In genomic region chr3:153138267-153139210, GRCh38 we compare ENCODE assay signal across 8 cellular contexts. TPM values are rescaled to one million over a fixed set of nuclear protein-coding genes. Genes with fewer than 3 reads are reported as not detected.
A peak's percentile ranks its signal among the peaks of the same experiment; 100 is the strongest.
DNase-seq lines count a peak whose midpoint lies in the region; ATAC-seq and TF ChIP-seq lines count a peak whose summit lies in the region.

No MANE protein-coding gene starts in this region.

- H3K27me3 ChIP-seq in right atrium auricular region: no peaks in the 10 kb centered on the region
- H3K27me3 ChIP-seq in ovary: no peaks in the 10 kb centered on the region

- H3K36me3 ChIP-seq in right atrium auricular region: no peaks in the 10 kb centered on the region
- no peaks in the 10 kb centered on the region for H3K36me3 ChIP-seq in ovary

- no peak for TF ChIP-seq POLR2A in ovary (IDR thresholded peaks at IDR 0.05)

- no peak for TF ChIP-seq EP300 in ovary (IDR thresholded peaks at IDR 0.05)

- no peak overlapping the region for H3K4me3 ChIP-seq in right atrium auricular region
- no peak overlapping the region for H3K4me3 ChIP-seq in ovary

- intact Hi-C loops in ovary (cut with DNase I): no loop called here

- H3K4me1 ChIP-seq in right atrium auricular region (no peaks in the 10 kb centered on the region), ovary (ENCODE audit: insufficient read depth) (no peaks in the 10 kb centered on the region)

- no peak for TF ChIP-seq CTCF in right atrium auricular region (IDR thresholded peaks at IDR 0.05)
- TF ChIP-seq CTCF in ovary (IDR thresholded peaks at IDR 0.05): no peak

- H3K9me3 ChIP-seq in right atrium auricular region (no peaks in the 10 kb centered on the region), ovary (no peaks in the 10 kb centered on the region)

- peak; percentile 51 for ATAC-seq in GM21515 (IDR thresholded peaks at IDR 0.05; ENCODE audit: unreplicated experiment)

- H3K27ac ChIP-seq in right atrium auricular region (no peak overlapping the region), ovary (no peak overlapping the region)

- DNase-seq in ELR (ENCODE audit: low read depth): peak; percentile 97
- DNase-seq in HPDE6-E6E7 (ENCODE audit: extremely low spot score): peak; percentile 84
- DNase-seq in activated CD8-positive, alpha-beta memory T cell treated with anti-CD3 and anti-CD28 coated beads, Interleukin-2, amount 50 U/mL, for 48 hours: peak; percentile 70
- DNase-seq in right atrium auricular region (ENCODE audit: low spot score): peak; percentile 67
- peak; percentile 68 to 69 for DNase-seq in stimulated activated CD4-positive, alpha-beta T cell treated with anti-CD3 and anti-CD28 coated beads, Interleukin-2, amount 100 ng/mL, for 24 hours
- no peak for DNase-seq in NCI-H1092 treated with DMSO at 0.1 percent for 48 hours (lab: John Stamatoyannopoulos, UW)
- no peak for DNase-seq in ovary

- WGBS in ovary, 3 donors: 36 to 49% (median 38%) methylated on average over 5 of the region's 5 CpGs

RNA-seq across cellular contexts. Expression of gene RAP2B, which starts 23.5 kb away (rescaled TPM):
- total RNA-seq in right atrium auricular region (1 to 10 TPM; 3.3 to 4.9 TPM), ovary (10 to 100 TPM in 4 of 7 donors, 1 to 10 TPM in 3; 6.4 to 14.1 (median 11.5) TPM)
- polyA plus RNA-seq in ovary: 1 to 10 TPM; 5.5 to 5.9 TPM

Comparison
In these comparisons a context has a peak if more than half of its experiments do, and no peak if none do; other contexts are left out.
1. DNase-seq: peak in ELR (single experiment), HPDE6-E6E7 (single experiment), activated CD8-positive, alpha-beta memory T cell treated with anti-CD3 and anti-CD28 coated beads, Interleukin-2, amount 50 U/mL, for 48 hours (single experiment), right atrium auricular region (single experiment) and stimulated activated CD4-positive, alpha-beta T cell treated with anti-CD3 and anti-CD28 coated beads, Interleukin-2, amount 100 ng/mL, for 24 hours (2 of 2); none in NCI-H1092 treated with DMSO at 0.1 percent for 48 hours (single experiment) and ovary (0 of 5).